Comparison of ENCODE assay signal across 15 cellular contexts in genomic region chr18:26723986-26724385, GRCh38.
"Had no signal": no experiment of that assay in that cellular context is flagged by ENCODE, and none has a peak within 500 bp of the region (broad histone marks: within the 10 kb centered on the region; RNA-seq: fewer than 3 reads in every experiment).

No MANE protein-coding gene starts in this region.

- H3K4me3 ChIP-seq: gastrocnemius medialis, heart left ventricle, lower lobe of right lung, neural progenitor cell, ovary, stomach, testis had no signal

- H3K9me3 ChIP-seq: gastrocnemius medialis, heart left ventricle, lower lobe of right lung, ovary, stomach, testis had no signal

- H3K36me3 ChIP-seq: brain microvascular endothelial cell, gastrocnemius medialis, heart left ventricle, lower lobe of right lung, neural progenitor cell, ovary, stomach had no signal

- DNase-seq: activated CD4-positive, alpha-beta T cell treated with anti-CD3 and anti-CD28 coated beads, Interleukin-2, amount 10 ng/mL, durations not matched to agents 7 days and 5 days; activated naive CD4-positive, alpha-beta T cell; activated naive CD8-positive, alpha-beta T cell treated with anti-CD3 and anti-CD28 coated beads, Interleukin-2, amount 10 ng/mL, durations not matched to agents 7 days and 5 days; brain microvascular endothelial cell; cerebellar nuclear complex; effector memory CD4-positive, alpha-beta T cell; gastrocnemius medialis; heart left ventricle; immature natural killer cell; lower lobe of right lung; ovary; stimulated activated CD4-positive, alpha-beta T cell treated with anti-CD3 and anti-CD28 coated beads, Interleukin-2, amount 100 ng/mL, for 24 hours; stomach; testis had no signal

- H3K27me3 ChIP-seq: brain microvascular endothelial cell, heart left ventricle, ovary, stomach, testis had no signal

- H3K27ac ChIP-seq: brain microvascular endothelial cell, gastrocnemius medialis, heart left ventricle, lower lobe of right lung, neural progenitor cell, ovary, stomach, testis had no signal

- H3K4me1 ChIP-seq: gastrocnemius medialis, lower lobe of right lung, stomach, testis had no signal
